ENCODE assay signal across 8 cellular contexts in the genomic region with DNA sequence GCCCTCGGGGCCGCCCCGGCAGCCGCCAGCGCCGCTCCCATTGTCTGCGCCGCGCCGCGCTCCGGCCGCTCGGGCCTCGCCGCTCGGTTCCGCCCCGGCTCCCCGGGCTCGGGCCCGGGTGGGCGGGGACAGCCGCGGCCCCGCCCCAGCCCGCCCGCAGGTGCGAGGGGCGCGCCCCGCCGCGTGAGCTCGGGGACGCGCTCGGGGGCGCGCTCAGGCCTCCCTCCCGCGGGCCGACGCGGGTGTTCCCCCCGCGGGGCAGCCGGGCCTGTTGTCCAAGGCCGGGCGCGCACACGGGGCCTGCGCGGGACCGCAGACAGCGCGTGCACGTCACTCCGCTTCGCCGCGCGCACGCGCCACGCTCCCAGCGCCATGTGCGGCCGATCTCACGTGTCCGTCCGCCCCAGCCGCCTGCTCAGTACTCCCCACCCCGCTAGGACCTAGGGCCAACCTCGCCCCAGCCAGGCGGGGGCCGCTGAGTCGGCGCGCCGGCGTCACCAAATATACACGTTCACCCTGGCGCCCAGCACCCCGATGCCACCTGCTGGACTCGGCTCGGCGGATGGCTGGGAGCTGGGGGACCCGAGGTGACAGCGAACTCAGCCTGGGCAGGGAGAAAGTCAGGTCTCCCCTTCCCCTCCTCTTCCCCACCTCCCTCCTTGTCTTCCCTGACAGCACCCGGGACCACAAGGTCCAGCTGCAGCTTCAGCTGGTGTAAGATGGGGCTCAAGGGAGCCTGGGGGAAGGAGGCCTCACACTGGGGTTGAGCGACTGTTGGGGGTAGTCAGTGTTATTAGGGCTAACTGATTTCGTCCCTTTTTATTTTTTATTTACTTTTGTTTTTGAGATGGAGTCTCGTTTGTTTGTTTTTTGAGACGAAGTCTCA. TPM values are rescaled to one million over a fixed set of nuclear protein-coding genes. Genes with fewer than 3 reads are reported as not detected.
DNase-seq lines count a peak whose midpoint lies in the region; ATAC-seq and TF ChIP-seq lines count a peak whose summit lies in the region.

No MANE protein-coding gene starts in this region.

- H3K27ac Mint-ChIP-seq in CD8-positive, alpha-beta T cell: peak overlapping the region; percentile 87
- peak overlapping the region; percentile 62 for H3K27ac Mint-ChIP-seq in activated CD4-positive, alpha-beta memory T cell treated with anti-CD3 and anti-CD28 coated beads for 36 hours

- intact Hi-C loops in CD8-positive, alpha-beta T cell (cut with DNase I, micrococcal nuclease): loop anchor here (1.0 to 10.0 kb wide), 9 partner anchors 28 to 1015 kb away; partner anchors contain the start of genes RALGDS (in 2 of the 2), BRD3 (in 1 of the 2), GFI1B (in 1 of the 2) and MED22 (in 1 of the 2)
- intact Hi-C loops in activated CD4-positive, alpha-beta memory T cell treated with anti-CD3 and anti-CD28 coated beads for 36 hours (cut with micrococcal nuclease): loop anchor here (1.0 to 10.0 kb wide), 4 partner anchors 119 to 915 kb away; partner anchors contain the start of genes BRD3, GTF3C5 and TSC1

- peaks cover 36% of the 10 kb centered on the region for H3K4me1 Mint-ChIP-seq in CD8-positive, alpha-beta T cell (ENCODE audit: low read depth)
- peaks cover 33% of the 10 kb centered on the region for H3K4me1 Mint-ChIP-seq in activated CD4-positive, alpha-beta memory T cell treated with anti-CD3 and anti-CD28 coated beads for 36 hours (ENCODE audit: low read depth)

- peak; percentile 50 for ATAC-seq in CD8-positive, alpha-beta T cell
- peak; percentile 60 for ATAC-seq in GM19328 (IDR thresholded peaks at IDR 0.05; ENCODE audit: unreplicated experiment)
- ATAC-seq in HG03457 (IDR thresholded peaks at IDR 0.05; ENCODE audit: unreplicated experiment): peak; percentile 49

- POLR2A ChIA-PET in CD8-positive, alpha-beta T cell (lab: Charles Lee): interaction anchor here (0.7 to 2.5 kb wide), 7 partner anchors 18 to 127 kb away, joined by 3 to 16 read pairs (median 5); partner anchors contain the start of gene GTF3C5
- POLR2A ChIA-PET in activated CD4-positive, alpha-beta memory T cell treated with anti-CD3 and anti-CD28 coated beads for 36 hours (lab: Charles Lee): interaction anchor here (0.5 to 2.1 kb wide), 7 partner anchors 15 to 874 kb away, joined by 3 to 7 read pairs (median 5); partner anchors contain the start of genes GTF3C5 and RALGDS

- CTCF ChIA-PET in CD8-positive, alpha-beta T cell (lab: Charles Lee): interaction anchor here (0.6 to 11.3 kb wide), 10 partner anchors 9 to 172 kb away, joined by 3 to 606 read pairs (median 8); partner anchors contain the start of gene RALGDS
- CTCF ChIA-PET in activated CD4-positive, alpha-beta memory T cell treated with anti-CD3 and anti-CD28 coated beads for 36 hours (lab: Charles Lee): interaction anchor here (0.7 to 10.7 kb wide), 12 partner anchors 9 to 127 kb away, joined by 3 to 552 read pairs (median 7); partner anchors contain the start of genes GTF3C5 and RALGDS

- no peaks in the 10 kb centered on the region for H3K27me3 Mint-ChIP-seq in CD8-positive, alpha-beta T cell (ENCODE audit: low read depth)
- H3K27me3 Mint-ChIP-seq in activated CD4-positive, alpha-beta memory T cell treated with anti-CD3 and anti-CD28 coated beads for 36 hours: no peaks in the 10 kb centered on the region

- H3K4me1 ChIP-seq in CD8-positive, alpha-beta T cell (ENCODE audit: insufficient read depth, low read length): peaks cover 34% of the 10 kb centered on the region

- peak; percentile 61 to 85 (median 79) for DNase-seq in CD8-positive, alpha-beta T cell
- DNase-seq in NCI-H748 (lab: John Stamatoyannopoulos, UW; ENCODE audit: unreplicated experiment): peak; percentile 95
- peak; percentile 90 for DNase-seq in activated CD4-positive, alpha-beta memory T cell treated with anti-CD3 and anti-CD28 coated beads for 36 hours
- peak; percentile 74 for DNase-seq in effector CD4-positive, alpha-beta T cell
- peak; percentile 90 for DNase-seq in medulla oblongata (ENCODE audit: extremely low spot score)
- DNase-seq in stimulated activated CD8-positive, alpha-beta memory T cell treated with anti-CD3 and anti-CD28 coated beads, Interleukin-12 subunit alpha, Interleukin-12 subunit beta, amount 100 ng/mL, for 1 hour (ENCODE audit: low read depth): peak; percentile 63

- peak; percentile 60 for TF ChIP-seq CTCF in CD8-positive, alpha-beta T cell (IDR thresholded peaks at IDR 0.05)

- H3K27ac ChIP-seq in CD8-positive, alpha-beta T cell (ENCODE audit: low read depth, low read length): peak overlapping the region; percentile 91

- peak overlapping the region; percentile 81 for H3K4me3 Mint-ChIP-seq in CD8-positive, alpha-beta T cell
- peak overlapping the region; percentile 65 for H3K4me3 Mint-ChIP-seq in activated CD4-positive, alpha-beta memory T cell treated with anti-CD3 and anti-CD28 coated beads for 36 hours

- H3K9me3 Mint-ChIP-seq in CD8-positive, alpha-beta T cell: no peaks in the 10 kb centered on the region
- H3K9me3 Mint-ChIP-seq in activated CD4-positive, alpha-beta memory T cell treated with anti-CD3 and anti-CD28 coated beads for 36 hours: no peaks in the 10 kb centered on the region

- H3K9me3 ChIP-seq in CD8-positive, alpha-beta T cell (ENCODE audit: low read length): no peaks in the 10 kb centered on the region

- no peaks in the 10 kb centered on the region for H3K36me3 ChIP-seq in CD8-positive, alpha-beta T cell (ENCODE audit: insufficient read depth, low read length)

- H3K4me3 ChIP-seq in CD8-positive, alpha-beta T cell (ENCODE audit: low read depth, low read length): peak overlapping the region; percentile 63

- peaks cover 5% of the 10 kb centered on the region for H3K36me3 Mint-ChIP-seq in CD8-positive, alpha-beta T cell
- no peaks in the 10 kb centered on the region for H3K36me3 Mint-ChIP-seq in activated CD4-positive, alpha-beta memory T cell treated with anti-CD3 and anti-CD28 coated beads for 36 hours

- H3K27me3 ChIP-seq in CD8-positive, alpha-beta T cell (ENCODE audit: insufficient read depth, low read length): no peaks in the 10 kb centered on the region

RNA-seq across cellular contexts. Expression of gene GBGT1, which starts 14.3 kb away (rescaled TPM):
- under 1 TPM; 0.53 to 0.84 TPM for total RNA-seq in CD8-positive, alpha-beta T cell
- 1 to 10 TPM; 3.2 to 3.6 TPM for total RNA-seq in activated CD4-positive, alpha-beta memory T cell treated with anti-CD3 and anti-CD28 coated beads for 36 hours

RNA-seq across cellular contexts. Expression of gene RALGDS, which starts 28.3 kb away (rescaled TPM):
- 100 to 1,000 TPM; 177 to 186 TPM for total RNA-seq in CD8-positive, alpha-beta T cell
- 10 to 100 TPM; 65.4 TPM for total RNA-seq in activated CD4-positive, alpha-beta memory T cell treated with anti-CD3 and anti-CD28 coated beads for 36 hours

RNA-seq across cellular contexts. Expression of gene OBP2B, which starts 59.7 kb away (rescaled TPM):
- not detected for total RNA-seq in CD8-positive, alpha-beta T cell
- total RNA-seq in activated CD4-positive, alpha-beta memory T cell treated with anti-CD3 and anti-CD28 coated beads for 36 hours: not detected

Comparison
In these comparisons a context has a peak if more than half of its experiments do, and no peak if none do; other contexts are left out.
1. Peak in every context shown above with its lines: DNase-seq, ATAC-seq, H3K4me3 ChIP-seq and H3K27ac ChIP-seq.